ENCODE assay signal across 8 cellular contexts in genomic region chr19:2475018-2475701, GRCh38. TPM values are rescaled to one million over a fixed set of nuclear protein-coding genes. Genes with fewer than 3 reads are reported as not detected.
DNase-seq lines count a peak whose midpoint lies in the region; ATAC-seq, FAIRE-seq and TF ChIP-seq lines count a peak whose summit lies in the region.

No MANE protein-coding gene starts in this region.

- no peaks in the 10 kb centered on the region for H3K9me3 Mint-ChIP-seq in activated CD8-positive, alpha-beta memory T cell treated with anti-CD3 and anti-CD28 coated beads, Interleukin-2, amount 10 ng/mL, durations not matched to agents 7 days and 5 days (ENCODE audit: low read depth)
- H3K9me3 Mint-ChIP-seq in stimulated activated naive CD8-positive, alpha-beta T cell treated with anti-CD3 and anti-CD28 coated beads, Interleukin-15, amount 100 ng/mL, for 72 hours: no peaks in the 10 kb centered on the region

- dilution Hi-C loops in endothelial cell of umbilical vein (cut with MboI; ENCODE audit: extremely low pct_ligation_motif_present, low sequenced_read_pairs): no loop called here

- H3K4me2 ChIP-seq in endothelial cell of umbilical vein (ENCODE audit: insufficient read depth, low read length): peak overlapping the region; percentile 83

- peak overlapping the region; percentile 71 for H3K9ac ChIP-seq in endothelial cell of umbilical vein (replicated peaks; ENCODE audit: extremely low read depth, insufficient read depth, low read length)
- peak overlapping the region; percentile 94 for H3K9ac ChIP-seq in mucosa of stomach (ENCODE audit: low read length)

- intact Hi-C loops in endothelial cell of umbilical vein (cut with micrococcal nuclease): no loop called here

- FAIRE-seq in endothelial cell of umbilical vein (lab: Jason Lieb, UNC): no peak

- H3K27me3 ChIP-seq in BE2C (peaks cover 15% of the 10 kb centered on the region), endothelial cell of umbilical vein (ENCODE audit: control insufficient read depth in 2 of 2, insufficient read depth in 2 of 2, low read length in 2 of 2) (no peaks in the 10 kb centered on the region), mucosa of stomach (ENCODE audit: control insufficient read depth, insufficient read depth, low read length) (no peaks in the 10 kb centered on the region)

- H3K4me1 Mint-ChIP-seq in activated CD8-positive, alpha-beta memory T cell treated with anti-CD3 and anti-CD28 coated beads, Interleukin-2, amount 10 ng/mL, durations not matched to agents 7 days and 5 days: peaks cover 18% of the 10 kb centered on the region
- H3K4me1 Mint-ChIP-seq in stimulated activated naive CD8-positive, alpha-beta T cell treated with anti-CD3 and anti-CD28 coated beads, Interleukin-15, amount 100 ng/mL, for 72 hours: peaks cover 33% of the 10 kb centered on the region

- no peaks in the 10 kb centered on the region for H3K36me3 ChIP-seq in BE2C
- peaks cover 5 to 7% of the 10 kb centered on the region in 2 experiments for H3K36me3 ChIP-seq in endothelial cell of umbilical vein (ENCODE audit: control insufficient read depth in 2 of 2, extremely low read depth in 1 of 2, insufficient read depth in 2 of 2, low read length in 2 of 2)
- H3K36me3 ChIP-seq in mucosa of stomach (ENCODE audit: control insufficient read depth, insufficient read depth, low read length): no peaks in the 10 kb centered on the region

- peak overlapping the region; percentile 100 for H3K4me3 Mint-ChIP-seq in activated CD8-positive, alpha-beta memory T cell treated with anti-CD3 and anti-CD28 coated beads, Interleukin-2, amount 10 ng/mL, durations not matched to agents 7 days and 5 days
- peak overlapping the region; percentile 95 to 99 for H3K4me3 Mint-ChIP-seq in stimulated activated naive CD8-positive, alpha-beta T cell treated with anti-CD3 and anti-CD28 coated beads, Interleukin-15, amount 100 ng/mL, for 72 hours

- no peaks in the 10 kb centered on the region for H3K9me1 ChIP-seq in endothelial cell of umbilical vein (replicated peaks; ENCODE audit: control insufficient read depth, extremely low read depth, insufficient read depth, low read length)

- TF ChIP-seq POLR2A in endothelial cell of umbilical vein (IDR thresholded peaks at IDR 0.05; ENCODE audit: low read depth, low read length): no peak

- peaks cover 24% of the 10 kb centered on the region for H3K36me3 Mint-ChIP-seq in activated CD8-positive, alpha-beta memory T cell treated with anti-CD3 and anti-CD28 coated beads, Interleukin-2, amount 10 ng/mL, durations not matched to agents 7 days and 5 days

- peaks cover 34% of the 10 kb centered on the region for H3K79me2 ChIP-seq in endothelial cell of umbilical vein (ENCODE audit: control insufficient read depth, insufficient read depth, low read length)

- peak overlapping the region; percentile 86 for H3K27ac ChIP-seq in endothelial cell of umbilical vein (ENCODE audit: insufficient read depth, low read depth, low read length)

- H3K9me3 ChIP-seq in BE2C (no peaks in the 10 kb centered on the region), endothelial cell of umbilical vein (replicated peaks; ENCODE audit: control insufficient read depth, insufficient read depth, low read length) (no peaks in the 10 kb centered on the region), mucosa of stomach (ENCODE audit: control insufficient read depth, low read length) (no peaks in the 10 kb centered on the region)

- peaks cover 3% of the 10 kb centered on the region for H3K27me3 Mint-ChIP-seq in activated CD8-positive, alpha-beta memory T cell treated with anti-CD3 and anti-CD28 coated beads, Interleukin-2, amount 10 ng/mL, durations not matched to agents 7 days and 5 days
- H3K27me3 Mint-ChIP-seq in stimulated activated naive CD8-positive, alpha-beta T cell treated with anti-CD3 and anti-CD28 coated beads, Interleukin-15, amount 100 ng/mL, for 72 hours: peaks cover 7% of the 10 kb centered on the region

- peak; percentile 6 for ATAC-seq in GM21526 (IDR thresholded peaks at IDR 0.05; ENCODE audit: low FRiP score, unreplicated experiment)
- peak; percentile 2 for ATAC-seq in activated CD8-positive, alpha-beta memory T cell treated with anti-CD3 and anti-CD28 coated beads, Interleukin-2, amount 10 ng/mL, durations not matched to agents 7 days and 5 days
- peak; percentile 70 for ATAC-seq in stimulated activated naive CD8-positive, alpha-beta T cell treated with anti-CD3 and anti-CD28 coated beads, Interleukin-15, amount 100 ng/mL, for 72 hours

- no peaks in the 10 kb centered on the region for H4K20me1 ChIP-seq in endothelial cell of umbilical vein (replicated peaks; ENCODE audit: control insufficient read depth, extremely low read depth, insufficient read depth, low read length)

- no peaks in the 10 kb centered on the region for H3K4me1 ChIP-seq in BE2C
- H3K4me1 ChIP-seq in endothelial cell of umbilical vein (ENCODE audit: control insufficient read depth, extremely low read depth, insufficient read depth, low read length): peaks cover 19% of the 10 kb centered on the region
- H3K4me1 ChIP-seq in mucosa of stomach (ENCODE audit: control insufficient read depth, insufficient read depth, low read length): peaks cover 32% of the 10 kb centered on the region

- CTCF ChIA-PET in activated CD8-positive, alpha-beta memory T cell treated with anti-CD3 and anti-CD28 coated beads, Interleukin-2, amount 10 ng/mL, durations not matched to agents 7 days and 5 days (lab: Charles Lee): interaction anchor here (0.8 to 6.2 kb wide), 11 partner anchors 18 to 161 kb away, joined by 3 to 257 read pairs (median 12); partner anchors contain the start of gene LMNB2
- CTCF ChIA-PET in endothelial cell of umbilical vein (lab: Charles Lee): interaction anchor here (0.8 to 11.2 kb wide), 11 partner anchors 9 to 161 kb away, joined by 3 to 209 read pairs (median 7); partner anchors contain the start of gene LMNB2

- H2AFZ ChIP-seq in endothelial cell of umbilical vein (ENCODE audit: low read depth, low read length): peak overlapping the region; percentile 26

- POLR2A ChIA-PET in endothelial cell of umbilical vein (lab: Charles Lee): interaction anchor here (0.6 to 5.5 kb wide), 44 partner anchors 7 to 475 kb away, joined by 3 to 253 read pairs (median 10); partner anchors contain the start of genes AP3D1, LMNB2, SGTA and TIMM13

- H3K4me3 ChIP-seq in BE2C (ENCODE audit: low read depth, low read length): peak overlapping the region; percentile 89
- peak overlapping the region; percentile 45 to 70 (median 65) for H3K4me3 ChIP-seq in endothelial cell of umbilical vein (replicated peaks in 1 of 3; ENCODE audit: insufficient read depth in 1 of 3, low read depth in 1 of 3, low read length in 3 of 3)
- H3K4me3 ChIP-seq in mucosa of stomach (ENCODE audit: low read length): peak overlapping the region; percentile 95

- TF ChIP-seq CTCF in BE2C (IDR thresholded peaks at IDR 0.05; ENCODE audit: low read depth, low read length) (no peak), endothelial cell of umbilical vein (IDR thresholded peaks at IDR 0.05; ENCODE audit: extremely low read depth in 1 of 2, insufficient read depth in 1 of 2, low read depth in 1 of 2, low read length in 2 of 2) (no peak)

- DNase-seq in BE2C: peak; percentile 66
- DNase-seq in NAMALWA (ENCODE audit: low spot score): peak; percentile 86
- DNase-seq in activated CD8-positive, alpha-beta memory T cell treated with anti-CD3 and anti-CD28 coated beads, Interleukin-2, amount 10 ng/mL, durations not matched to agents 7 days and 5 days: peak; percentile 78
- DNase-seq in endothelial cell of umbilical vein (ENCODE audit: low read depth, low spot score): peak; percentile 66
- peak; percentile 91 to 94 for DNase-seq in stimulated activated naive CD8-positive, alpha-beta T cell treated with anti-CD3 and anti-CD28 coated beads, Interleukin-15, amount 100 ng/mL, for 72 hours
- no peak for DNase-seq in NCI-H1436 (lab: John Stamatoyannopoulos, UW)

- BruUV-seq in endothelial cell of umbilical vein (replicated peaks; lab: Mats Ljungman, UMichigan): no TSS peak

- peak overlapping the region; percentile 65 for H3K27ac Mint-ChIP-seq in activated CD8-positive, alpha-beta memory T cell treated with anti-CD3 and anti-CD28 coated beads, Interleukin-2, amount 10 ng/mL, durations not matched to agents 7 days and 5 days
- H3K27ac Mint-ChIP-seq in stimulated activated naive CD8-positive, alpha-beta T cell treated with anti-CD3 and anti-CD28 coated beads, Interleukin-15, amount 100 ng/mL, for 72 hours: peak overlapping the region; percentile 96 to 99

RNA-seq across cellular contexts. Expression of gene GADD45B, which starts 0.8 kb away (rescaled TPM):
- polyA plus RNA-seq in BE2C (2012; ENCODE audit: insufficient read depth, insufficient read length, low read depth): 18.1 TPM
- 10 to 100 TPM; 63.4 to 79.4 TPM for total RNA-seq in activated CD8-positive, alpha-beta memory T cell treated with anti-CD3 and anti-CD28 coated beads, Interleukin-2, amount 10 ng/mL, durations not matched to agents 7 days and 5 days
- total RNA-seq in endothelial cell of umbilical vein: 61.3 and 75.9 TPM in 2 replicates
- polyA plus RNA-seq in endothelial cell of umbilical vein: 249 and 267 TPM in 2 replicates
- polyA plus RNA-seq in endothelial cell of umbilical vein (2011; cell fraction: cytosol; rRNA removed): 162 and 222 TPM in 2 replicates
- polyA plus RNA-seq in endothelial cell of umbilical vein (2011; cell fraction: nucleus; rRNA removed): 291 and 446 TPM in 2 replicates
- 38.1 and 69.3 TPM in 2 replicates for polyA plus RNA-seq in endothelial cell of umbilical vein (2012)
- polyA minus RNA-seq in endothelial cell of umbilical vein: 101 and 128 TPM in 2 replicates
- 61.3 TPM for polyA minus RNA-seq in endothelial cell of umbilical vein (2011; cell fraction: cytosol; rRNA and poly(A)+ RNA removed)
- 110 and 238 TPM in 2 replicates for polyA minus RNA-seq in endothelial cell of umbilical vein (2011; cell fraction: nucleus; rRNA and poly(A)+ RNA removed)

RNA-seq across cellular contexts. Expression of gene LMNB2, which starts 18.4 kb away (rescaled TPM):
- 111 TPM for polyA plus RNA-seq in BE2C (2012; ENCODE audit: insufficient read depth, insufficient read length, low read depth)
- total RNA-seq in activated CD8-positive, alpha-beta memory T cell treated with anti-CD3 and anti-CD28 coated beads, Interleukin-2, amount 10 ng/mL, durations not matched to agents 7 days and 5 days: 100 to 1,000 TPM; 123 to 128 TPM
- 147 and 153 TPM in 2 replicates for total RNA-seq in endothelial cell of umbilical vein
- 176 and 203 TPM in 2 replicates for polyA plus RNA-seq in endothelial cell of umbilical vein
- 120 and 155 TPM in 2 replicates for polyA plus RNA-seq in endothelial cell of umbilical vein (2011; cell fraction: cytosol; rRNA removed)
- 93.4 and 108 TPM in 2 replicates for polyA plus RNA-seq in endothelial cell of umbilical vein (2011; cell fraction: nucleus; rRNA removed)
- 104 and 106 TPM in 2 replicates for polyA plus RNA-seq in endothelial cell of umbilical vein (2012)
- polyA minus RNA-seq in endothelial cell of umbilical vein: 116 and 121 TPM in 2 replicates
- 46.2 TPM for polyA minus RNA-seq in endothelial cell of umbilical vein (2011; cell fraction: cytosol; rRNA and poly(A)+ RNA removed)
- polyA minus RNA-seq in endothelial cell of umbilical vein (2011; cell fraction: nucleus; rRNA and poly(A)+ RNA removed): 22.7 and 25.8 TPM in 2 replicates

RNA-seq across cellular contexts. Expression of gene TIMM13, which starts 47.8 kb away (rescaled TPM):
- polyA plus RNA-seq in BE2C (2012; ENCODE audit: insufficient read depth, insufficient read length, low read depth): 1,450 TPM
- total RNA-seq in activated CD8-positive, alpha-beta memory T cell treated with anti-CD3 and anti-CD28 coated beads, Interleukin-2, amount 10 ng/mL, durations not matched to agents 7 days and 5 days: 10 to 100 TPM; 66.4 to 91.9 TPM
- 148 and 160 TPM in 2 replicates for total RNA-seq in endothelial cell of umbilical vein
- polyA plus RNA-seq in endothelial cell of umbilical vein: 154 and 217 TPM in 2 replicates
- polyA plus RNA-seq in endothelial cell of umbilical vein (2011; cell fraction: cytosol; rRNA removed): 66.4 and 92.1 TPM in 2 replicates
- polyA plus RNA-seq in endothelial cell of umbilical vein (2011; cell fraction: nucleus; rRNA removed): 25.2 and 31.1 TPM in 2 replicates
- 78.7 and 130 TPM in 2 replicates for polyA plus RNA-seq in endothelial cell of umbilical vein (2012)
- polyA minus RNA-seq in endothelial cell of umbilical vein: 17.0 and 23.7 TPM in 2 replicates
- 63.0 TPM for polyA minus RNA-seq in endothelial cell of umbilical vein (2011; cell fraction: cytosol; rRNA and poly(A)+ RNA removed)
- polyA minus RNA-seq in endothelial cell of umbilical vein (2011; cell fraction: nucleus; rRNA and poly(A)+ RNA removed): 9.9 and 17.0 TPM in 2 replicates

Comparison
In these comparisons a context has a peak if more than half of its experiments do, and no peak if none do; other contexts are left out.
1. ATAC-seq: peak in every context shown above with its lines; median percentile 70 in stimulated activated naive CD8-positive, alpha-beta T cell treated with anti-CD3 and anti-CD28 coated beads, Interleukin-15, amount 100 ng/mL, for 72 hours; 6 in GM21526; 2 in activated CD8-positive, alpha-beta memory T cell treated with anti-CD3 and anti-CD28 coated beads, Interleukin-2, amount 10 ng/mL, durations not matched to agents 7 days and 5 days.